ENCODE assay signal across 9 cellular contexts in the genomic region with DNA sequence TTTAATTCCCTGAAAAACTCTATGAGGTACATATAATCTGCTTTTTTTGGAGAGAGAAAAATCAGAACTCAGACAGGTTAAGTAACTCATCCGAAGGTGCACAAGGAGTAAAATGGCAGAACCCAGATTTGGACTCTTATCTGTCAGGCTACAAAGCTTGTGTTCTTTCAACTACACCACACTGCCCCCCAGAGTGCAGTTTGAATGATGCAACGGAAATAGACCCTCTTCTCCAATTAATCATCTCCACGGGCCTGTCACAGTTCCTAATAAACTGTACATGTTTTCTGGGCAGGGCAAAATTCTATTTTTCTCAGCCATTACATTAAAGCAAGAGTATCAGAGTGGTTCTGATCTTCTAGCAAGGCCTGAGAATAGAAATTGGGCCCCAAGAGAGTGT. TPM values are rescaled to one million over a fixed set of nuclear protein-coding genes. Genes with fewer than 3 reads are reported as not detected.
DNase-seq lines count a peak whose midpoint lies in the region; ATAC-seq and TF ChIP-seq lines count a peak whose summit lies in the region.
"Had no signal": no experiment of that assay in that cellular context is flagged by ENCODE, and none has a peak within 500 bp of the region (broad histone marks: within the 10 kb centered on the region; RNA-seq: fewer than 3 reads in every experiment).

No MANE protein-coding gene starts in this region.

- peaks cover 7% of the 10 kb centered on the region for H3K27me3 ChIP-seq in WERI-Rb-1 (ENCODE audit: insufficient read depth, low read depth, severe bottlenecking)

- CTCF ChIA-PET in HEK293 (lab: Yijun Ruan, JAX), result interaction anchor here (0.7 to 4.3 kb wide), 4 partner anchors 10 to 1020 kb away, joined by 3 to 21 read pairs (median 4); no protein-coding TSS in a partner anchor

- H3K9me3 ChIP-seq in HEK293 (ENCODE audit: control insufficient read depth, insufficient read depth, low read depth, low read length), result no peaks in the 10 kb centered on the region
- no peaks in the 10 kb centered on the region for H3K9me3 ChIP-seq in WERI-Rb-1 (ENCODE audit: severe bottlenecking)

- DNase-seq in NCI-H2107 treated with DMSO at 0.1 percent for 48 hours (lab: John Stamatoyannopoulos, UW; ENCODE audit: unreplicated experiment), result peak; percentile 20
- DNase-seq in NCI-H2107 (lab: John Stamatoyannopoulos, UW), result no peak
- peak; percentile 63 for DNase-seq in NCI-H1436 (lab: John Stamatoyannopoulos, UW)
- peak; percentile 64 for DNase-seq in WERI-Rb-1
- peak; percentile 16 for DNase-seq in mucosa of gallbladder (ENCODE audit: low spot score)
- DNase-seq in foreskin melanocyte, result no peak
- no peak for DNase-seq in natural killer cell treated with Interleukin-12 subunit alpha and Interleukin-12 subunit beta and Interleukin-15 and Interleukin-18, amount 100 ng/mL, for 72 hours (ENCODE audit: low spot score)

- POLR2A ChIA-PET in HEK293 (lab: Yijun Ruan, JAX), result no interaction called here

- H3K4me3 Mint-ChIP-seq in natural killer cell treated with Interleukin-12 subunit alpha and Interleukin-12 subunit beta and Interleukin-15 and Interleukin-18, amount 100 ng/mL, for 72 hours, result no peak overlapping the region
- H3K4me3 Mint-ChIP-seq: stimulated activated naive CD8-positive, alpha-beta T cell treated with anti-CD3 and anti-CD28 coated beads, Interleukin-15, Interleukin-2, amounts not matched to agents 100 ng/mL and 50 ng/mL, for 24 hours had no signal

- H3K36me3 Mint-ChIP-seq in natural killer cell treated with Interleukin-12 subunit alpha and Interleukin-12 subunit beta and Interleukin-15 and Interleukin-18, amount 100 ng/mL, for 72 hours, result no peaks in the 10 kb centered on the region

- no peak for TF ChIP-seq CTCF in HEK293 (tag by site-specific recombination; IDR thresholded peaks at IDR 0.05)
- peak; percentile 60 for TF ChIP-seq CTCF in WERI-Rb-1 (IDR thresholded peaks at IDR 0.05; ENCODE audit: low read depth, low read length)

- H3K27me3 Mint-ChIP-seq in natural killer cell treated with Interleukin-12 subunit alpha and Interleukin-12 subunit beta and Interleukin-15 and Interleukin-18, amount 100 ng/mL, for 72 hours, result peaks cover 0 to 8% of the 10 kb centered on the region in 2 donors
- H3K27me3 Mint-ChIP-seq: stimulated activated naive CD8-positive, alpha-beta T cell treated with anti-CD3 and anti-CD28 coated beads, Interleukin-15, Interleukin-2, amounts not matched to agents 100 ng/mL and 50 ng/mL, for 24 hours had no signal

- H3K27ac Mint-ChIP-seq in natural killer cell treated with Interleukin-12 subunit alpha and Interleukin-12 subunit beta and Interleukin-15 and Interleukin-18, amount 100 ng/mL, for 72 hours, result no peak overlapping the region
- H3K27ac Mint-ChIP-seq: stimulated activated naive CD8-positive, alpha-beta T cell treated with anti-CD3 and anti-CD28 coated beads, Interleukin-15, Interleukin-2, amounts not matched to agents 100 ng/mL and 50 ng/mL, for 24 hours had no signal

- H3K27ac ChIP-seq in HEK293 (ENCODE audit: extremely low read depth, low read depth, low read length) (no peak overlapping the region), WERI-Rb-1 (no peak overlapping the region)

- H3K4me1 ChIP-seq in HEK293 (ENCODE audit: control insufficient read depth, insufficient read depth, low read length), result no peaks in the 10 kb centered on the region

- H3K36me3 ChIP-seq in HEK293 (ENCODE audit: control insufficient read depth in 2 of 2, insufficient read depth in 1 of 2, low read length in 2 of 2) (no peaks in the 10 kb centered on the region), WERI-Rb-1 (no peaks in the 10 kb centered on the region)

- no peaks in the 10 kb centered on the region for H3K4me1 Mint-ChIP-seq in natural killer cell treated with Interleukin-12 subunit alpha and Interleukin-12 subunit beta and Interleukin-15 and Interleukin-18, amount 100 ng/mL, for 72 hours (ENCODE audit: low read depth in 2 of 2)

- H3K9me3 Mint-ChIP-seq in natural killer cell treated with Interleukin-12 subunit alpha and Interleukin-12 subunit beta and Interleukin-15 and Interleukin-18, amount 100 ng/mL, for 72 hours, result no peaks in the 10 kb centered on the region
- H3K9me3 Mint-ChIP-seq: stimulated activated naive CD8-positive, alpha-beta T cell treated with anti-CD3 and anti-CD28 coated beads, Interleukin-15, Interleukin-2, amounts not matched to agents 100 ng/mL and 50 ng/mL, for 24 hours had no signal

- no peak for ATAC-seq in natural killer cell treated with Interleukin-12 subunit alpha and Interleukin-12 subunit beta and Interleukin-15 and Interleukin-18, amount 100 ng/mL, for 72 hours

- no peak overlapping the region for H3K4me3 ChIP-seq in HEK293 (ENCODE audit: low read depth, low read length)
- H3K4me3 ChIP-seq in WERI-Rb-1 (ENCODE audit: low read depth, low read length), result no peak overlapping the region

TF ChIP-seq in HEK293, 187 proteins besides CTCF, POLR2A, EP300 and RAD21:
- TF ChIP-seq SETDB1 (IDR thresholded peaks at IDR 0.05; ENCODE audit: insufficient read length, low read length) (no peak), ZNF660 (tag by site-specific recombination; IDR thresholded peaks at IDR 0.05) (no peak), ZNF654 (tag by site-specific recombination; IDR thresholded peaks at IDR 0.05; ENCODE audit: low read depth) (peak; percentile 23; the same call in 1 of the 2 replicates), ZNF830 (tag by site-specific recombination; IDR thresholded peaks at IDR 0.05; ENCODE audit: low read depth) (no peak), MEIS1 (CRISPR knock-in tag; IDR thresholded peaks at IDR 0.05; ENCODE audit: borderline replicate concordance) (peak; percentile 99)
TF ChIP-seq in HEK293: peak in this region for 2.

RNA-seq across cellular contexts. Expression of a gene that starts 35.3 kb away (rescaled TPM):
- 0.95 TPM for total RNA-seq in mucosa of gallbladder
- total RNA-seq in natural killer cell treated with Interleukin-12 subunit alpha and Interleukin-12 subunit beta and Interleukin-15 and Interleukin-18, amount 100 ng/mL, for 72 hours, result not detected

Comparison
In these comparisons a context has a peak if more than half of its experiments do, and no peak if none do; other contexts are left out.
1. DNase-seq: peak in NCI-H2107 treated with DMSO at 0.1 percent for 48 hours (single experiment), NCI-H1436 (single experiment), WERI-Rb-1 (single experiment) and mucosa of gallbladder (single experiment); none in NCI-H2107 (single experiment), foreskin melanocyte (single experiment) and natural killer cell treated with Interleukin-12 subunit alpha and Interleukin-12 subunit beta and Interleukin-15 and Interleukin-18, amount 100 ng/mL, for 72 hours (single experiment).